2 cellular contexts compared by ENCODE assay signal in genomic region chr2:96437512-96437911, GRCh38.
TF ChIP-seq lines count a peak whose summit lies in the region.

No MANE protein-coding gene starts in this region.

TF ChIP-seq in HepG2, 621 proteins besides CTCF, POLR2A, EP300 and RAD21:
- TF ChIP-seq, protein P1, sequence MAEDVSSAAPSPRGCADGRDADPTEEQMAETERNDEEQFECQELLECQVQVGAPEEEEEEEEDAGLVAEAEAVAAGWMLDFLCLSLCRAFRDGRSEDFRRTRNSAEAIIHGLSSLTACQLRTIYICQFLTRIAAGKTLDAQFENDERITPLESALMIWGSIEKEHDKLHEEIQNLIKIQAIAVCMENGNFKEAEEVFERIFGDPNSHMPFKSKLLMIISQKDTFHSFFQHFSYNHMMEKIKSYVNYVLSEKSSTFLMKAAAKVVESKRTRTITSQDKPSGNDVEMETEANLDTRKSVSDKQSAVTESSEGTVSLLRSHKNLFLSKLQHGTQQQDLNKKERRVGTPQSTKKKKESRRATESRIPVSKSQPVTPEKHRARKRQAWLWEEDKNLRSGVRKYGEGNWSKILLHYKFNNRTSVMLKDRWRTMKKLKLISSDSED (CRISPR knock-in tag; IDR thresholded peaks at IDR 0.05) = no peak
- TF ChIP-seq CEBPZ (IDR thresholded peaks at IDR 0.05; ENCODE audit: low read length) (no peak), NFE2L1 (CRISPR knock-in tag; IDR thresholded peaks at IDR 0.05; ENCODE audit: borderline replicate concordance) (no peak), RCOR2 (CRISPR knock-in tag; IDR thresholded peaks at IDR 0.05) (no peak), ZNF550 (CRISPR knock-in tag; IDR thresholded peaks at IDR 0.05; ENCODE audit: borderline replicate concordance) (no peak), DMAP1 (CRISPR knock-in tag; IDR thresholded peaks at IDR 0.05) (no peak), NAIF1 (CRISPR knock-in tag; IDR thresholded peaks at IDR 0.05; ENCODE audit: borderline replicate concordance) (no peak), ELF4 (CRISPR knock-in tag; IDR thresholded peaks at IDR 0.05; ENCODE audit: borderline replicate concordance) (no peak), HCFC1 (IDR thresholded peaks at IDR 0.05; ENCODE audit: low read depth, low read length) (no peak), RORA (CRISPR knock-in tag; IDR thresholded peaks at IDR 0.05) (no peak)
- TF ChIP-seq, protein P2, sequence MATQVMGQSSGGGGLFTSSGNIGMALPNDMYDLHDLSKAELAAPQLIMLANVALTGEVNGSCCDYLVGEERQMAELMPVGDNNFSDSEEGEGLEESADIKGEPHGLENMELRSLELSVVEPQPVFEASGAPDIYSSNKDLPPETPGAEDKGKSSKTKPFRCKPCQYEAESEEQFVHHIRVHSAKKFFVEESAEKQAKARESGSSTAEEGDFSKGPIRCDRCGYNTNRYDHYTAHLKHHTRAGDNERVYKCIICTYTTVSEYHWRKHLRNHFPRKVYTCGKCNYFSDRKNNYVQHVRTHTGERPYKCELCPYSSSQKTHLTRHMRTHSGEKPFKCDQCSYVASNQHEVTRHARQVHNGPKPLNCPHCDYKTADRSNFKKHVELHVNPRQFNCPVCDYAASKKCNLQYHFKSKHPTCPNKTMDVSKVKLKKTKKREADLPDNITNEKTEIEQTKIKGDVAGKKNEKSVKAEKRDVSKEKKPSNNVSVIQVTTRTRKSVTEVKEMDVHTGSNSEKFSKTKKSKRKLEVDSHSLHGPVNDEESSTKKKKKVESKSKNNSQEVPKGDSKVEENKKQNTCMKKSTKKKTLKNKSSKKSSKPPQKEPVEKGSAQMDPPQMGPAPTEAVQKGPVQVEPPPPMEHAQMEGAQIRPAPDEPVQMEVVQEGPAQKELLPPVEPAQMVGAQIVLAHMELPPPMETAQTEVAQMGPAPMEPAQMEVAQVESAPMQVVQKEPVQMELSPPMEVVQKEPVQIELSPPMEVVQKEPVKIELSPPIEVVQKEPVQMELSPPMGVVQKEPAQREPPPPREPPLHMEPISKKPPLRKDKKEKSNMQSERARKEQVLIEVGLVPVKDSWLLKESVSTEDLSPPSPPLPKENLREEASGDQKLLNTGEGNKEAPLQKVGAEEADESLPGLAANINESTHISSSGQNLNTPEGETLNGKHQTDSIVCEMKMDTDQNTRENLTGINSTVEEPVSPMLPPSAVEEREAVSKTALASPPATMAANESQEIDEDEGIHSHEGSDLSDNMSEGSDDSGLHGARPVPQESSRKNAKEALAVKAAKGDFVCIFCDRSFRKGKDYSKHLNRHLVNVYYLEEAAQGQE (IDR thresholded peaks at IDR 0.05; ENCODE audit: borderline replicate concordance in 1 of 2, low read depth in 1 of 2, low read length in 2 of 2) = no peak

TF ChIP-seq in H1, 55 proteins besides CTCF, POLR2A, EP300 and RAD21:
- TF ChIP-seq ATF2 (IDR thresholded peaks at IDR 0.05; ENCODE audit: low read length) (no peak), BACH1 (IDR thresholded peaks at IDR 0.05; ENCODE audit: low read length) (no peak), RBBP5 (IDR thresholded peaks at IDR 0.05; ENCODE audit: borderline replicate concordance, low read depth, low read length) (no peak), CHD1 (IDR thresholded peaks at IDR 0.05; ENCODE audit: low read depth, low read length) (no peak), JUN (IDR thresholded peaks at IDR 0.05; ENCODE audit: low read depth, low read length) (no peak), CHD2 (IDR thresholded peaks at IDR 0.05; ENCODE audit: low read length) (no peak), SUZ12 (IDR thresholded peaks at IDR 0.05; ENCODE audit: low read length) (no peak), TBP (IDR thresholded peaks at IDR 0.05; ENCODE audit: low read depth, low read length) (no peak), KDM5A (IDR thresholded peaks at IDR 0.05; ENCODE audit: low read length) (no peak), TAF1 (IDR thresholded peaks at IDR 0.05; ENCODE audit: low read depth, low read length) (no peak), TAF7 (optimal IDR thresholded peaks at IDR 0.05; ENCODE audit: borderline replicate concordance, low read depth, low read length) (no peak), SIN3A (conservative IDR thresholded peaks at IDR 0.05 in 1 of 2, IDR thresholded peaks at IDR 0.05 in 1 of 2; ENCODE audit: low read depth in 1 of 2, low read length in 2 of 2) (no peak)
